In the genomic region with DNA sequence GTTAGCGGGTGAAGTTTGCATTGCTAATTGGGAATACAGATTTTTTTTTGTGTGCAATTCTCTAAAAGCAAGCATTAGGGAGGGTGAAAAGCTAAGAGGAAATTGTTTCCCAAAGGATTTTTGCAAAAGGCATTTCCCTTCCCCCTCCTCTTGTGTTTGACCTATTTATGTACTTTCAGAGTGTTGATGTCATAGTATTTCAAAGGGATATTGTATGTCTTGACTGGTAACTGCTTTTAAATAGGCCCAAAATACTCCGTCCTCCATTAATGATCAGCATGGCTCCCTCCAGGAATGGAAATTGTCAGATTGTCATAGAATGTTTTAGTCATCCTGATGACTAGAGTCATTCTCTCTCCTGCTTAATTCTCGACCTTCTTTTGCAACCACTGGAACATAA, we compare ENCODE assay signal across 23 cellular contexts. TPM values are rescaled to one million over a fixed set of nuclear protein-coding genes. Genes with fewer than 3 reads are reported as not detected.
A peak's percentile ranks its signal among the peaks of the same experiment; 100 is the strongest.
DNase-seq lines count a peak whose midpoint lies in the region; ATAC-seq and TF ChIP-seq lines count a peak whose summit lies in the region.
"Had no signal": no experiment of that assay in that cellular context is flagged by ENCODE, and none has a peak within 500 bp of the region (broad histone marks: within the 10 kb centered on the region; RNA-seq: fewer than 3 reads in every experiment).

No MANE protein-coding gene starts in this region.

- intact Hi-C loops in colonic mucosa (cut with DNase I): no loop called here

- no peaks in the 10 kb centered on the region for H3K27me3 Mint-ChIP-seq in brain
- H3K27me3 Mint-ChIP-seq: activated CD8-positive, alpha-beta T cell treated with anti-CD3 and anti-CD28 coated beads for 36 hours had no signal

- H3K27me3 ChIP-seq in Loucy (ENCODE audit: insufficient read depth, low read length, poor library complexity, severe bottlenecking): no peaks in the 10 kb centered on the region
- peaks cover 7 to 11% of the 10 kb centered on the region in 2 experiments for H3K27me3 ChIP-seq in mesenchymal stem cell (ENCODE audit: control insufficient read depth in 1 of 2, insufficient read depth in 1 of 2, low read length in 2 of 2)
- H3K27me3 ChIP-seq in smooth muscle cell (ENCODE audit: low read depth): no peaks in the 10 kb centered on the region
- no peaks in the 10 kb centered on the region for H3K27me3 ChIP-seq in H7 (ENCODE audit: control insufficient read depth, insufficient read depth, low read length)
- H3K27me3 ChIP-seq in colonic mucosa: no peaks in the 10 kb centered on the region
- H3K27me3 ChIP-seq: ascending aorta had no signal

- H4K91ac ChIP-seq in mesenchymal stem cell (ENCODE audit: low read length): no peak overlapping the region

- H3K9me3 Mint-ChIP-seq in brain: peaks cover 0 to 3% (median 0%) of the 10 kb centered on the region in 5 experiments
- H3K9me3 Mint-ChIP-seq: activated CD8-positive, alpha-beta T cell treated with anti-CD3 and anti-CD28 coated beads for 36 hours; CD8-positive, alpha-beta memory T cell had no signal

- no peak overlapping the region for H3K18ac ChIP-seq in mesenchymal stem cell (ENCODE audit: low read depth in 1 of 2, low read length in 2 of 2)

- TF ChIP-seq CTCF in Loucy (conservative IDR thresholded peaks at IDR 0.05; ENCODE audit: low read length): no peak
- no peak for TF ChIP-seq CTCF in brain (conservative IDR thresholded peaks at IDR 0.05)
- TF ChIP-seq CTCF in smooth muscle cell (IDR thresholded peaks at IDR 0.05; ENCODE audit: borderline replicate concordance, insufficient read depth, poor library complexity, severe bottlenecking): no peak
- no peak for TF ChIP-seq CTCF in colonic mucosa (IDR thresholded peaks at IDR 0.05)

- H3K4me1 Mint-ChIP-seq in brain: peaks cover 30% of the 10 kb centered on the region
- H3K4me1 Mint-ChIP-seq: CD8-positive, alpha-beta memory T cell had no signal

- H3K9me3 ChIP-seq in Loucy (ENCODE audit: insufficient read depth, low read depth, low read length) (no peaks in the 10 kb centered on the region), mesenchymal stem cell (ENCODE audit: control insufficient read depth, low read length) (no peaks in the 10 kb centered on the region), smooth muscle cell (replicated peaks; ENCODE audit: low read depth) (no peaks in the 10 kb centered on the region), colonic mucosa (no peaks in the 10 kb centered on the region)
- H3K9me3 ChIP-seq: ascending aorta, tibial artery had no signal

- H3K36me3 ChIP-seq in Loucy (ENCODE audit: insufficient read depth, low read length): no peaks in the 10 kb centered on the region
- no peaks in the 10 kb centered on the region for H3K36me3 ChIP-seq in mesenchymal stem cell (ENCODE audit: control insufficient read depth in 1 of 2, insufficient read depth in 2 of 2, low read depth in 1 of 2, low read length in 2 of 2)
- H3K36me3 ChIP-seq in smooth muscle cell (ENCODE audit: low read depth): no peaks in the 10 kb centered on the region
- H3K36me3 ChIP-seq in H7 (replicated peaks; ENCODE audit: control insufficient read depth, insufficient read depth, low read length): peaks cover 2% of the 10 kb centered on the region
- no peaks in the 10 kb centered on the region for H3K36me3 ChIP-seq in colonic mucosa
- H3K36me3 ChIP-seq: ascending aorta, tibial artery had no signal

- H3K4ac ChIP-seq in mesenchymal stem cell (ENCODE audit: low read depth in 1 of 2, low read length in 2 of 2): no peak overlapping the region

- peak overlapping the region in 3 of 5 experiments; percentile 16 to 57 (median 17) for H3K27ac Mint-ChIP-seq in brain
- H3K27ac Mint-ChIP-seq: activated CD8-positive, alpha-beta T cell treated with anti-CD3 and anti-CD28 coated beads for 36 hours; CD8-positive, alpha-beta memory T cell had no signal

- no peak overlapping the region for H2AFZ ChIP-seq in Loucy (ENCODE audit: low read length)
- H2AFZ ChIP-seq in mesenchymal stem cell (ENCODE audit: low read depth, low read length): no peak overlapping the region
- no peak overlapping the region for H2AFZ ChIP-seq in smooth muscle cell (ENCODE audit: low read depth)

- no peak overlapping the region for H2BK5ac ChIP-seq in mesenchymal stem cell (ENCODE audit: low read depth, low read length, poor library complexity, severe bottlenecking)

- no peak for ATAC-seq in GM21786 (IDR thresholded peaks at IDR 0.05; ENCODE audit: unreplicated experiment)
- ATAC-seq: activated CD8-positive, alpha-beta T cell treated with anti-CD3 and anti-CD28 coated beads for 36 hours; K562 had no signal

- no peak overlapping the region for H3K9ac ChIP-seq in Loucy (ENCODE audit: low read depth, low read length, poor library complexity, severe bottlenecking)
- H3K9ac ChIP-seq in mesenchymal stem cell (ENCODE audit: low read length): no peak overlapping the region
- H3K9ac ChIP-seq in smooth muscle cell (ENCODE audit: low read depth): no peak overlapping the region
- H3K9ac ChIP-seq in colonic mucosa (ENCODE audit: low read depth in 2 of 2, low read length in 2 of 2): no peak overlapping the region

- H3K14ac ChIP-seq in mesenchymal stem cell (ENCODE audit: low read length in 2 of 2): no peak overlapping the region

- H4K8ac ChIP-seq in mesenchymal stem cell (ENCODE audit: low read length): no peak overlapping the region

- peaks cover 2% of the 10 kb centered on the region for H4K20me1 ChIP-seq in Loucy (ENCODE audit: insufficient read depth, low read length, poor library complexity, severe bottlenecking)
- H4K20me1 ChIP-seq in smooth muscle cell (ENCODE audit: low read depth): no peaks in the 10 kb centered on the region

- peak overlapping the region in 1 of 5 experiments; percentile 18 for H3K4me3 Mint-ChIP-seq in brain
- H3K4me3 Mint-ChIP-seq: activated CD8-positive, alpha-beta T cell treated with anti-CD3 and anti-CD28 coated beads for 36 hours; CD8-positive, alpha-beta memory T cell had no signal

- H2BK12ac ChIP-seq in mesenchymal stem cell (ENCODE audit: low read length in 2 of 2): no peak overlapping the region

- H3K79me2 ChIP-seq in Loucy (ENCODE audit: insufficient read depth, low read length) (peaks cover 97% of the 10 kb centered on the region), smooth muscle cell (ENCODE audit: low read depth) (peaks cover 4% of the 10 kb centered on the region)

- H3K4me3 ChIP-seq in Loucy (ENCODE audit: low read length, poor library complexity, severe bottlenecking) (no peak overlapping the region), mesenchymal stem cell (ENCODE audit: insufficient read depth in 1 of 2, low read depth in 1 of 2, low read length in 2 of 2) (no peak overlapping the region), smooth muscle cell (no peak overlapping the region), H7 (ENCODE audit: insufficient read depth, low read depth, low read length) (no peak overlapping the region), colonic mucosa (no peak overlapping the region)
- H3K4me3 ChIP-seq: ascending aorta, K562, tibial artery had no signal

- DNase-seq in mesenchymal stem cell: peak; percentile 5
- DNase-seq in smooth muscle cell (lab: John Stamatoyannopoulos, UW; ENCODE audit: unreplicated experiment): no peak
- no peak for DNase-seq in H7
- DNase-seq in colonic mucosa: no peak
- DNase-seq: activated CD8-positive, alpha-beta T cell treated with anti-CD3 and anti-CD28 coated beads for 36 hours; activated naive CD4-positive, alpha-beta T cell treated with Interleukin-2 at 50 U/mL for 16 hours; activated T-cell treated with anti-CD3 and anti-CD28 coated beads, Interleukin-2, amount 50 U/mL, for 1 hour; CD8-positive, alpha-beta memory T cell; DMS53; GF-D8; MV-4-11; NCI-H2029; NCI-H446 treated with DMSO at 0.1 percent for 48 hours; NK-92 treated with Interleukin-12 subunit alpha and Interleukin-12 subunit beta, amount 100 ng/mL, for 24 hours; stimulated activated naive CD4-positive, alpha-beta T cell; T1000; tibial artery had no signal

- no peaks in the 10 kb centered on the region for H3F3A ChIP-seq in Loucy (ENCODE audit: low read depth)
- peaks cover 13% of the 10 kb centered on the region for H3F3A ChIP-seq in smooth muscle cell (ENCODE audit: low read depth)

- peak overlapping the region; percentile 78 for H3K4me2 ChIP-seq in Loucy (ENCODE audit: low read depth, low read length, poor library complexity, severe bottlenecking)
- H3K4me2 ChIP-seq in mesenchymal stem cell (ENCODE audit: low read length, poor library complexity, severe bottlenecking): no peak overlapping the region
- H3K4me2 ChIP-seq in smooth muscle cell: peak overlapping the region; percentile 54

- H3K4me1 ChIP-seq in Loucy (ENCODE audit: insufficient read depth, low read length, poor library complexity, severe bottlenecking): peaks cover 77% of the 10 kb centered on the region
- H3K4me1 ChIP-seq in mesenchymal stem cell (ENCODE audit: control insufficient read depth, insufficient read depth, low read depth, low read length): no peaks in the 10 kb centered on the region
- H3K4me1 ChIP-seq in smooth muscle cell (ENCODE audit: low read depth): peaks cover 48% of the 10 kb centered on the region
- no peaks in the 10 kb centered on the region for H3K4me1 ChIP-seq in colonic mucosa
- H3K4me1 ChIP-seq: ascending aorta, tibial artery had no signal

- 97% methylated on average over 1 of the region's 3 CpGs for WGBS in mesenchymal stem cell
- 34% methylated on average over 3 of the region's 3 CpGs for WGBS in smooth muscle cell (ENCODE audit: low lambda C conversion rate)

- no peak overlapping the region for H3K27ac ChIP-seq in mesenchymal stem cell (ENCODE audit: low read length, poor library complexity, severe bottlenecking)
- H3K27ac ChIP-seq in smooth muscle cell (ENCODE audit: low read depth): peak overlapping the region; percentile 55
- no peak overlapping the region for H3K27ac ChIP-seq in colonic mucosa
- H3K27ac ChIP-seq: ascending aorta, tibial artery had no signal

- H3K36me3 Mint-ChIP-seq in brain: no peaks in the 10 kb centered on the region
- H3K36me3 Mint-ChIP-seq: CD8-positive, alpha-beta memory T cell had no signal

- no peaks in the 10 kb centered on the region for H3K9me2 ChIP-seq in Loucy (replicated peaks; ENCODE audit: low read depth, low read length)

- H2AK5ac ChIP-seq in mesenchymal stem cell (ENCODE audit: low read length, severe bottlenecking): no peak overlapping the region

- H3K79me1 ChIP-seq in mesenchymal stem cell (replicated peaks; ENCODE audit: low read length, poor library complexity, severe bottlenecking): no peaks in the 10 kb centered on the region

- H2BK15ac ChIP-seq in mesenchymal stem cell (ENCODE audit: low read depth, poor library complexity, severe bottlenecking): no peak overlapping the region

- H3K23ac ChIP-seq in mesenchymal stem cell (ENCODE audit: low read length in 2 of 2): no peak overlapping the region

- no peak overlapping the region for H2BK120ac ChIP-seq in mesenchymal stem cell (ENCODE audit: low read depth, low read length)

RNA-seq across cellular contexts. Expression of gene TRIM71, which starts 32.4 kb away (rescaled TPM):
- polyA plus RNA-seq in brain (ENCODE audit: insufficient read depth, low read depth, low replicate concordance) (0.10 TPM), smooth muscle cell (0.19 and 0.47 TPM in 2 replicates)
- not detected for polyA plus RNA-seq in mesenchymal stem cell (2013, experiment 1 of 2)
- polyA plus RNA-seq in mesenchymal stem cell (2013, experiment 2 of 2): not detected
- total RNA-seq in smooth muscle cell (1.1 and 1.3 TPM in 2 replicates), colonic mucosa (under 1 TPM in 1 of 2 donors, not detected in 1; 0.40 TPM)
- total RNA-seq in H7 (2014; rRNA removed; shearing (Covaris generic)): 105 and 151 TPM in 2 replicates
- total RNA-seq: ascending aorta had no signal
- polyA plus RNA-seq: CD8-positive, alpha-beta memory T cell; liver had no signal

Comparison
In these comparisons a context has a peak if more than half of its experiments do, and no peak if none do; other contexts are left out.
1. RNA of gene TRIM71, which starts 32.4 kb away (total RNA-seq): 105 to 151 TPM in H7; 1.1 to 1.3 TPM in smooth muscle cell and 0.40 TPM in colonic mucosa; every median in the first group is over 10 times any median in the second.